ENCODE assay signal across 10 cellular contexts in genomic region chr1:17629460-17629859, GRCh38.
A peak's percentile ranks its signal among the peaks of the same experiment; 100 is the strongest.
DNase-seq lines count a peak whose midpoint lies in the region; ATAC-seq, FAIRE-seq and TF ChIP-seq lines count a peak whose summit lies in the region.
"Had no signal": no experiment of that assay in that cellular context is flagged by ENCODE, and none has a peak within 500 bp of the region (broad histone marks: within the 10 kb centered on the region; RNA-seq: fewer than 3 reads in every experiment).

No MANE protein-coding gene starts in this region.

- H2BK15ac ChIP-seq in mesenchymal stem cell (ENCODE audit: low read depth, poor library complexity, severe bottlenecking) = no peak overlapping the region

- DNase-seq in A673 (ENCODE audit: low spot score) = no peak
- no peak for DNase-seq in bronchial epithelial cell (ENCODE audit: low read depth)
- DNase-seq in mesenchymal stem cell = no peak
- no peak for DNase-seq in CD4-positive, alpha-beta T cell
- DNase-seq in GM13976 (ENCODE audit: low spot score) = no peak
- DNase-seq in stimulated activated naive CD4-positive, alpha-beta T cell treated with Interleukin-2 at 50 U/mL for 16 hours (lab: John Stamatoyannopoulos, UW) = no peak
- DNase-seq in NK-92 (lab: John Stamatoyannopoulos, UW; ENCODE audit: unreplicated experiment) = no peak
- DNase-seq: NCI-H2029 treated with DMSO at 0.1 percent for 48 hours had no signal

- H3K79me1 ChIP-seq in mesenchymal stem cell (replicated peaks; ENCODE audit: low read length, poor library complexity, severe bottlenecking) = peaks cover 4% of the 10 kb centered on the region

- H3K27me3 ChIP-seq in A673 (replicated peaks; ENCODE audit: insufficient read depth, low read depth, low read length, poor library complexity) (no peaks in the 10 kb centered on the region), bronchial epithelial cell (ENCODE audit: control insufficient read depth, insufficient read depth, low read length) (no peaks in the 10 kb centered on the region), mesenchymal stem cell (ENCODE audit: control insufficient read depth in 1 of 2, insufficient read depth in 1 of 2, low read length in 2 of 2) (no peaks in the 10 kb centered on the region)
- no peaks in the 10 kb centered on the region for H3K27me3 ChIP-seq in CD4-positive, alpha-beta T cell (ENCODE audit: control insufficient read depth, insufficient read depth, low read length)

- no peak for FAIRE-seq in bronchial epithelial cell (lab: Jason Lieb, UNC)

- H3K4ac ChIP-seq in mesenchymal stem cell (ENCODE audit: low read depth in 1 of 2, low read length in 2 of 2) = no peak overlapping the region

- H3K4me2 ChIP-seq in mesenchymal stem cell (ENCODE audit: low read length, poor library complexity, severe bottlenecking) = no peak overlapping the region

- no peak overlapping the region for H3K18ac ChIP-seq in mesenchymal stem cell (ENCODE audit: low read depth in 1 of 2, low read length in 2 of 2)

- no peaks in the 10 kb centered on the region for H3K4me1 Mint-ChIP-seq in CD4-positive, alpha-beta T cell (ENCODE audit: low read depth)

- H3K9me3 Mint-ChIP-seq in CD4-positive, alpha-beta T cell = no peaks in the 10 kb centered on the region

- TF ChIP-seq CTCF in A673 (conservative IDR thresholded peaks at IDR 0.05; ENCODE audit: low read depth, low read length) (peak; percentile 52), HEK293 (tag by site-specific recombination; IDR thresholded peaks at IDR 0.05) (peak; percentile 27; the same call in 1 of the 2 replicates), bronchial epithelial cell (IDR thresholded peaks at IDR 0.05; ENCODE audit: insufficient read depth, low read length, severe bottlenecking) (peak; percentile 34), GM13976 (IDR thresholded peaks at IDR 0.05; ENCODE audit: borderline replicate concordance, control extremely low read depth, extremely low read depth, insufficient read depth, missing control alignments) (no peak)
- no peak for TF ChIP-seq CTCF in CD4-positive, alpha-beta T cell (IDR thresholded peaks at IDR 0.05)

- no peak overlapping the region for H2AFZ ChIP-seq in mesenchymal stem cell (ENCODE audit: low read depth, low read length)

- no peak overlapping the region for H2BK5ac ChIP-seq in mesenchymal stem cell (ENCODE audit: low read depth, low read length, poor library complexity, severe bottlenecking)

- POLR2A ChIA-PET in A673 (lab: Charles Lee; ENCODE audit: low non-redundant PET) = no interaction called here
- POLR2A ChIA-PET in HEK293 (lab: Yijun Ruan, JAX) = no interaction called here
- POLR2A ChIA-PET in CD4-positive, alpha-beta T cell (lab: Charles Lee) = no interaction called here

- H3K4me3 Mint-ChIP-seq in CD4-positive, alpha-beta T cell = no peak overlapping the region

- H3K14ac ChIP-seq in mesenchymal stem cell (ENCODE audit: low read length in 2 of 2) = no peak overlapping the region

- no peak for ATAC-seq in CD4-positive, alpha-beta T cell (ENCODE audit: poor library complexity)

- peak overlapping the region; percentile 21 for H3K9ac ChIP-seq in mesenchymal stem cell (ENCODE audit: low read length)

- no TSS peak for BruUV-seq in A673 (replicated peaks; lab: Mats Ljungman, UMichigan)

- H3K27ac ChIP-seq in A673 (ENCODE audit: low read depth, low read length, poor library complexity, severe bottlenecking) = no peak overlapping the region
- H3K27ac ChIP-seq in HEK293 (ENCODE audit: extremely low read depth, low read depth, low read length) = no peak overlapping the region
- H3K27ac ChIP-seq in mesenchymal stem cell (ENCODE audit: low read length, poor library complexity, severe bottlenecking) = no peak overlapping the region
- no peak overlapping the region for H3K27ac ChIP-seq in CD4-positive, alpha-beta T cell (ENCODE audit: low read depth, low read length)

- no peak overlapping the region for H4K91ac ChIP-seq in mesenchymal stem cell (ENCODE audit: low read length)

- no peaks in the 10 kb centered on the region for H3K36me3 Mint-ChIP-seq in CD4-positive, alpha-beta T cell (ENCODE audit: low read depth)

- in situ Hi-C loops in GM13976 (cut with MboI; ENCODE audit: low sequenced_read_pairs, unreplicated experiment) = no loop called here

- no peak overlapping the region for H2AK5ac ChIP-seq in mesenchymal stem cell (ENCODE audit: low read length, severe bottlenecking)

- H3K36me3 ChIP-seq in A673 (ENCODE audit: insufficient read depth, low read length, poor library complexity, severe bottlenecking) (no peaks in the 10 kb centered on the region), HEK293 (ENCODE audit: control insufficient read depth in 2 of 2, insufficient read depth in 1 of 2, low read length in 2 of 2) (peaks cover 0 to 34% of the 10 kb centered on the region in 2 experiments; a peak in 1 of 3 replicates), bronchial epithelial cell (ENCODE audit: control insufficient read depth, insufficient read depth, low read length) (peaks cover 10% of the 10 kb centered on the region), mesenchymal stem cell (ENCODE audit: control insufficient read depth in 1 of 2, insufficient read depth in 2 of 2, low read depth in 1 of 2, low read length in 2 of 2) (peaks cover 25 to 64% of the 10 kb centered on the region in 2 experiments)

- no peak overlapping the region for H3K23ac ChIP-seq in mesenchymal stem cell (ENCODE audit: low read length in 2 of 2)

- WGBS in mesenchymal stem cell = 82% methylated on average over 11 of the region's 11 CpGs

- H4K8ac ChIP-seq in mesenchymal stem cell (ENCODE audit: low read length) = no peak overlapping the region

- no peak overlapping the region for H3K27ac Mint-ChIP-seq in CD4-positive, alpha-beta T cell

- H3K9me3 ChIP-seq in A673 (ENCODE audit: low read depth, low read length, poor library complexity, severe bottlenecking) = no peaks in the 10 kb centered on the region
- H3K9me3 ChIP-seq in HEK293 (ENCODE audit: control insufficient read depth, insufficient read depth, low read depth, low read length) = no peaks in the 10 kb centered on the region
- H3K9me3 ChIP-seq in mesenchymal stem cell (ENCODE audit: control insufficient read depth, low read length) = no peaks in the 10 kb centered on the region
- H3K9me3 ChIP-seq in CD4-positive, alpha-beta T cell (ENCODE audit: control insufficient read depth, low read length) = no peaks in the 10 kb centered on the region
- H3K9me3 ChIP-seq: Caco-2 had no signal

- no peak overlapping the region for H2BK120ac ChIP-seq in mesenchymal stem cell (ENCODE audit: low read depth, low read length)

- no peak overlapping the region for H3K4me3 ChIP-seq in A673 (ENCODE audit: low read depth, low read length, poor library complexity, severe bottlenecking)
- no peak overlapping the region for H3K4me3 ChIP-seq in HEK293 (ENCODE audit: low read depth, low read length)
- H3K4me3 ChIP-seq in bronchial epithelial cell (ENCODE audit: low read depth, low read length) = no peak overlapping the region
- no peak overlapping the region for H3K4me3 ChIP-seq in mesenchymal stem cell (ENCODE audit: insufficient read depth in 1 of 2, low read depth in 1 of 2, low read length in 2 of 2)

- no peak overlapping the region for H2BK12ac ChIP-seq in mesenchymal stem cell (ENCODE audit: low read length in 2 of 2)

- no peaks in the 10 kb centered on the region for H3K27me3 Mint-ChIP-seq in CD4-positive, alpha-beta T cell

- intact Hi-C loops in A673 (cut with micrococcal nuclease; ENCODE audit: unreplicated experiment) = no loop called here
- intact Hi-C loops in CD4-positive, alpha-beta T cell (cut with DNase I, micrococcal nuclease) = no loop called here

- no peaks in the 10 kb centered on the region for H3K4me1 ChIP-seq in A673 (ENCODE audit: insufficient read depth, low read length, poor library complexity, severe bottlenecking)
- H3K4me1 ChIP-seq in HEK293 (ENCODE audit: control insufficient read depth, insufficient read depth, low read length) = no peaks in the 10 kb centered on the region
- H3K4me1 ChIP-seq in mesenchymal stem cell (ENCODE audit: control insufficient read depth, insufficient read depth, low read depth, low read length) = peaks cover 20% of the 10 kb centered on the region
- H3K4me1 ChIP-seq: Caco-2 had no signal

- CTCF ChIA-PET in A673 (lab: Charles Lee) (no interaction called here), HEK293 (lab: Yijun Ruan, JAX) (interaction anchor here (0.6 to 1.2 kb wide), 3 partner anchors 11 to 127 kb away, joined by 3 to 6 read pairs (median 3); no protein-coding TSS in a partner anchor)
- CTCF ChIA-PET in CD4-positive, alpha-beta T cell (lab: Charles Lee) = no interaction called here

TF ChIP-seq in HEK293, 187 proteins besides CTCF, POLR2A, EP300 and RAD21 (continues in another document):
- TF ChIP-seq ZNF596 (tag by site-specific recombination; IDR thresholded peaks at IDR 0.05) = no peak
- TF ChIP-seq ZNF585B (tag by site-specific recombination; IDR thresholded peaks at IDR 0.05) = no peak
- no peak for TF ChIP-seq ZSCAN4 (tag by site-specific recombination; IDR thresholded peaks at IDR 0.05)
- no peak for TF ChIP-seq ZSCAN18 (tag by site-specific recombination; IDR thresholded peaks at IDR 0.05)
- no peak for TF ChIP-seq ZNF707 (tag by site-specific recombination; IDR thresholded peaks at IDR 0.05)

Comparison
In these comparisons a context has a peak if more than half of its experiments do, and no peak if none do; other contexts are left out.
1. CTCF ChIP-seq: peak in A673 (single experiment), HEK293 (single experiment) and bronchial epithelial cell (single experiment); none in CD4-positive, alpha-beta T cell (single experiment) and GM13976 (single experiment).